ENCODE assay signal across 11 cellular contexts in the genomic region with DNA sequence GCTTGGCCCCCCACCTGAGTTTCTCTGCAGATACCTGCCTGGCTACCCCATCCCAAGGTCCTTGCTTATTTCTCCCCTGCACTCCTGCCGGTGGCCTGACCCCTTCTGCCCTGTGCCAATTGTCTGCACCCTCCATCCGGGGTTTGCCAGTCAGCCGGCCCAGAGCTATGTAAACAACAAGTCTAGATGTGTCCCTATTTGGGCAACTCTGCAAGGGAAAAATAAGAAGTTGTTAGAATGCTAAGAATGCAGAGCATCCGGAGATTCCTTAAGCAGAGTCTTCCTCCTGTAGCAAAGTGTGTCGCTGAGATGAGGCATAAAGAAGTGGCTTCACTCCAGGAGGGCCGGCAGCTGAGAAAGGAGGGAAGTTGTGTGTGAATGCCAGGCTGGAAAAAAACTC.
A peak's percentile ranks its signal among the peaks of the same experiment; 100 is the strongest.
DNase-seq lines count a peak whose midpoint lies in the region; ATAC-seq and TF ChIP-seq lines count a peak whose summit lies in the region.
"Had no signal": no experiment of that assay in that cellular context is flagged by ENCODE, and none has a peak within 500 bp of the region (broad histone marks: within the 10 kb centered on the region; RNA-seq: fewer than 3 reads in every experiment).

No MANE protein-coding gene starts in this region.

- ATAC-seq in GM19455 (IDR thresholded peaks at IDR 0.05; ENCODE audit: unreplicated experiment): no peak

- H3K27me3 ChIP-seq in HUES48 (ENCODE audit: control insufficient read depth, insufficient read depth, low read length): no peaks in the 10 kb centered on the region

- no peaks in the 10 kb centered on the region for H3K36me3 ChIP-seq in HUES48 (ENCODE audit: control insufficient read depth, insufficient read depth, low read length)

- TF ChIP-seq CTCF in choroid plexus epithelial cell (conservative IDR thresholded peaks at IDR 0.05; ENCODE audit: low read depth, low read length): no peak

- no peaks in the 10 kb centered on the region for H3K9me3 ChIP-seq in HUES48 (ENCODE audit: control insufficient read depth, insufficient read depth, low read length)

- DNase-seq in AG08396 (ENCODE audit: low spot score) (peak; percentile 67), choroid plexus epithelial cell (ENCODE audit: low read depth) (peak; percentile 64), left kidney (ENCODE audit: low read depth, low spot score) (peak; percentile 48), GDM1 (lab: John Stamatoyannopoulos, UW) (no peak), CD1c-positive myeloid dendritic cell (ENCODE audit: extremely low spot score) (no peak), NCI-H187 treated with DMSO at 0.1 percent for 48 hours (lab: John Stamatoyannopoulos, UW) (no peak)
- DNase-seq: activated effector memory CD4-positive, alpha-beta T cell treated with Interleukin-2 at 50 U/mL for 16 hours; Calu3; KG1 had no signal

- H3K9ac ChIP-seq in HUES48 (ENCODE audit: low read depth, low read length): peak overlapping the region; percentile 48; the same call in 1 of the 2 replicates

- H3K27ac ChIP-seq in HUES48 (ENCODE audit: low read depth, low read length): peak overlapping the region; percentile 62

- H3K4me3 ChIP-seq in HUES48 (ENCODE audit: low read depth, low read length) (no peak overlapping the region; the same call in 1 of the 2 replicates), choroid plexus epithelial cell (ENCODE audit: low read depth, low read length) (no peak overlapping the region)

- H3K4me1 ChIP-seq in HUES48 (ENCODE audit: control insufficient read depth, insufficient read depth, low read length): peaks cover 23% of the 10 kb centered on the region

Comparison
In these comparisons a context has a peak if more than half of its experiments do, and no peak if none do; other contexts are left out.
1. DNase-seq: peak in AG08396 (single experiment), choroid plexus epithelial cell (single experiment) and left kidney (single experiment); none in GDM1 (single experiment), CD1c-positive myeloid dendritic cell (single experiment) and NCI-H187 treated with DMSO at 0.1 percent for 48 hours (single experiment).